1 cellular context compared by ENCODE assay signal in the genomic region with DNA sequence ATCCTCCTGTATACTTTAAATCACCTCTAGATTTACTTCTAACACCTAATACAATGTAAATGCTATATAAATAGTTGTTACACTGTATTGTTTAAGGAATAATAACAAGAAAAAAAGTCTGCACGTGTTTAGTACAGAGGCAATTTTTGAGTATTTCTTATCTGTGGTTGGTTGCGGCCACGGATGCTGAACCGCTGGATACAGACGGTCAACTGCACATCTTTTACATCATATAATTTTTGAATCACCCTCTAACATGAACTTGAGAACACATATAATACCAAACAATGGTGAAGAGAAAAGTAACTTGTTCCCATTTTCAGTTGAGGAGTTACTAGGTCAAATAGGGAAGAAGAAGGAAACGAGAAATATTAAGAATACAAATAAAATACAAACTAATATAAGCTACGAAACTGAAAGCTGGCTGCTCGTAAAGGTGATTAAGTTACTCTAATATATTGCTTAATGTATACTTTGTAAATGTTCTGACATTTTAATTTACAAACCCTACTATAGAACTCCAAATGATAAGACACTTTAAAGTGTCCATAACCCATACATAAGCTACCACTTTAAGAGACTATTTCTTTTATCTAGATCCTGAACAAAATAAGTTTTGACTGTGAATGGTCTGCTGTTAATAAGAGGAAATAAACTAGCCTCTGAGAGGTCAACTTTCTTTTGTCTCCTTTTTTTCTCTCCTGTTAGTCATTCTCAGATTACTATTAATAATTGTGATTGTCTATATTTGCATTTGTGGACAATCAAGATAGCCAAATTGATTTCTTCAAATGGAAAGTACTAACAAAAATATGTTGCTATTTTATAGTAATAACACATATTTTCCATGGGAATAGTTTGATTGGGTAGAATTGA.
A peak's percentile ranks its signal among the peaks of the same experiment; 100 is the strongest.
TF ChIP-seq lines count a peak whose summit lies in the region.

No MANE protein-coding gene starts in this region.

TF ChIP-seq in GM12878, 131 proteins besides CTCF, POLR2A, EP300 and RAD21:
- no peak for TF ChIP-seq ESRRA (IDR thresholded peaks at IDR 0.05; ENCODE audit: low read length)
- peak; percentile 50 for TF ChIP-seq MTA2 (IDR thresholded peaks at IDR 0.05; ENCODE audit: low read depth)
- TF ChIP-seq ATF3 (IDR thresholded peaks at IDR 0.05; ENCODE audit: borderline replicate concordance, extremely low read depth, low read depth, low read length) = no peak
- TF ChIP-seq, protein P1, sequence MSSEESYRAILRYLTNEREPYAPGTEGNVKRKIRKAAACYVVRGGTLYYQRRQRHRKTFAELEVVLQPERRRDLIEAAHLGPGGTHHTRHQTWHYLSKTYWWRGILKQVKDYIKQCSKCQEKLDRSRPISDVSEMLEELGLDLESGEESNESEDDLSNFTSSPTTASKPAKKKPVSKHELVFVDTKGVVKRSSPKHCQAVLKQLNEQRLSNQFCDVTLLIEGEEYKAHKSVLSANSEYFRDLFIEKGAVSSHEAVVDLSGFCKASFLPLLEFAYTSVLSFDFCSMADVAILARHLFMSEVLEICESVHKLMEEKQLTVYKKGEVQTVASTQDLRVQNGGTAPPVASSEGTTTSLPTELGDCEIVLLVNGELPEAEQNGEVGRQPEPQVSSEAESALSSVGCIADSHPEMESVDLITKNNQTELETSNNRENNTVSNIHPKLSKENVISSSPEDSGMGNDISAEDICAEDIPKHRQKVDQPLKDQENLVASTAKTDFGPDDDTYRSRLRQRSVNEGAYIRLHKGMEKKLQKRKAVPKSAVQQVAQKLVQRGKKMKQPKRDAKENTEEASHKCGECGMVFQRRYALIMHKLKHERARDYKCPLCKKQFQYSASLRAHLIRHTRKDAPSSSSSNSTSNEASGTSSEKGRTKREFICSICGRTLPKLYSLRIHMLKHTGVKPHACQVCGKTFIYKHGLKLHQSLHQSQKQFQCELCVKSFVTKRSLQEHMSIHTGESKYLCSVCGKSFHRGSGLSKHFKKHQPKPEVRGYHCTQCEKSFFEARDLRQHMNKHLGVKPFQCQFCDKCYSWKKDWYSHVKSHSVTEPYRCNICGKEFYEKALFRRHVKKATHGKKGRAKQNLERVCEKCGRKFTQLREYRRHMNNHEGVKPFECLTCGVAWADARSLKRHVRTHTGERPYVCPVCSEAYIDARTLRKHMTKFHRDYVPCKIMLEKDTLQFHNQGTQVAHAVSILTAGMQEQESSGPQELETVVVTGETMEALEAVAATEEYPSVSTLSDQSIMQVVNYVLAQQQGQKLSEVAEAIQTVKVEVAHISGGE (CRISPR knock-in tag; IDR thresholded peaks at IDR 0.05) = no peak
- TF ChIP-seq SUZ12 (IDR thresholded peaks at IDR 0.05; ENCODE audit: unreplicated experiment) = no peak
- no peak for TF ChIP-seq MAX (IDR thresholded peaks at IDR 0.05; ENCODE audit: low read depth, low read length)
- TF ChIP-seq ZNF24 (IDR thresholded peaks at IDR 0.05) = no peak
- TF ChIP-seq SMAD5 (IDR thresholded peaks at IDR 0.05; ENCODE audit: low read depth) = no peak
- TF ChIP-seq HDAC2 (IDR thresholded peaks at IDR 0.05) = no peak
- TF ChIP-seq MYB (IDR thresholded peaks at IDR 0.05; ENCODE audit: borderline replicate concordance, low read depth, low read length) = no peak
- TF ChIP-seq, protein P2, sequence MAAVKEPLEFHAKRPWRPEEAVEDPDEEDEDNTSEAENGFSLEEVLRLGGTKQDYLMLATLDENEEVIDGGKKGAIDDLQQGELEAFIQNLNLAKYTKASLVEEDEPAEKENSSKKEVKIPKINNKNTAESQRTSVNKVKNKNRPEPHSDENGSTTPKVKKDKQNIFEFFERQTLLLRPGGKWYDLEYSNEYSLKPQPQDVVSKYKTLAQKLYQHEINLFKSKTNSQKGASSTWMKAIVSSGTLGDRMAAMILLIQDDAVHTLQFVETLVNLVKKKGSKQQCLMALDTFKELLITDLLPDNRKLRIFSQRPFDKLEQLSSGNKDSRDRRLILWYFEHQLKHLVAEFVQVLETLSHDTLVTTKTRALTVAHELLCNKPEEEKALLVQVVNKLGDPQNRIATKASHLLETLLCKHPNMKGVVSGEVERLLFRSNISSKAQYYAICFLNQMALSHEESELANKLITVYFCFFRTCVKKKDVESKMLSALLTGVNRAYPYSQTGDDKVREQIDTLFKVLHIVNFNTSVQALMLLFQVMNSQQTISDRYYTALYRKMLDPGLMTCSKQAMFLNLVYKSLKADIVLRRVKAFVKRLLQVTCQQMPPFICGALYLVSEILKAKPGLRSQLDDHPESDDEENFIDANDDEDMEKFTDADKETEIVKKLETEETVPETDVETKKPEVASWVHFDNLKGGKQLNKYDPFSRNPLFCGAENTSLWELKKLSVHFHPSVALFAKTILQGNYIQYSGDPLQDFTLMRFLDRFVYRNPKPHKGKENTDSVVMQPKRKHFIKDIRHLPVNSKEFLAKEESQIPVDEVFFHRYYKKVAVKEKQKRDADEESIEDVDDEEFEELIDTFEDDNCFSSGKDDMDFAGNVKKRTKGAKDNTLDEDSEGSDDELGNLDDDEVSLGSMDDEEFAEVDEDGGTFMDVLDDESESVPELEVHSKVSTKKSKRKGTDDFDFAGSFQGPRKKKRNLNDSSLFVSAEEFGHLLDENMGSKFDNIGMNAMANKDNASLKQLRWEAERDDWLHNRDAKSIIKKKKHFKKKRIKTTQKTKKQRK (IDR thresholded peaks at IDR 0.05; ENCODE audit: low read depth, low read length) = no peak
- peak; percentile 38 for TF ChIP-seq MEF2B (IDR thresholded peaks at IDR 0.05; ENCODE audit: partially characterized antibody, poor library complexity, severe bottlenecking)
- no peak for TF ChIP-seq RAD51 (IDR thresholded peaks at IDR 0.05)
- TF ChIP-seq ZNF217 (IDR thresholded peaks at IDR 0.05) = 0 out of 2 replicates have a peak, but pooled peaks have one; percentile 28
- no peak for TF ChIP-seq TCF7 (IDR thresholded peaks at IDR 0.05; ENCODE audit: borderline replicate concordance)
- no peak for TF ChIP-seq MTA3 (IDR thresholded peaks at IDR 0.05; ENCODE audit: borderline replicate concordance, low read length)
- TF ChIP-seq BCLAF1 (IDR thresholded peaks at IDR 0.05) = no peak
- TF ChIP-seq BCL11A (IDR thresholded peaks at IDR 0.05; ENCODE audit: low read depth, low read length) = no peak
